11 cellular contexts compared by ENCODE assay signal in the genomic region with DNA sequence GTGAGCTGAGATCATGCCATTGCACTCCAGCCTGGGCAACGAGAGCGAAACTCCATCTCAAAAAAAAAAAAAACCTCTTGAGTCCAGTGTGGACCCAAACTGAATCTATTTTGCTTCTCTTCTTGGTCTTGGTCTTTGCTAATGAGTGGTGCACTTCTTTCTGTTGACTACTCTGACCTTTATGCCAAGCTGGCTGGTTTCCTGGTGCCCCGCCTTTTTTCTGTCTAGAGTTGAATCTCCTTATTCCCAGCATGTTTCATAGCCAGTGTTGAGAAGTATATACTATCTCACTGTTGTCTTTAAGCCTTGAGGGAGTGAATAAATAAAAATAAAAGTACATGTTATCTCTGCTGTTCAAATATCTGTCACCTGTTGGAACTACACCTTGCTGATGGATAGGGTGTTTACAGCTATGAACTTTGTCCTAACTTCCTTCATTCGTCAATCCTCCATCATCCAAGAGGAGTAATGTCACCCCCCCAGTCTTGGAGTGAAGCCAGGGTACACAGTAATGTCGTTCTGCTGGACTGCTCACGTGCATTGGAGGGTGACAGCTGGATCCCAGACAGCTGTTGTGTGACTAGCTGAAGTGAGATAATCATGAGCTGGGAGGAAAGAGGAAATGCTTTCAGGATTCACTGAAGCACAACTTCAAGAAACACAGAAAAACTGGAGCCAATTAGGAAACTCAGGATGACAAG.
DNase-seq lines count a peak whose midpoint lies in the region; ATAC-seq, FAIRE-seq and TF ChIP-seq lines count a peak whose summit lies in the region.
"Had no signal": no experiment of that assay in that cellular context is flagged by ENCODE, and none has a peak within 500 bp of the region (broad histone marks: within the 10 kb centered on the region; RNA-seq: fewer than 3 reads in every experiment).

No MANE protein-coding gene starts in this region.

- H2AFZ ChIP-seq in ACC112 (ENCODE audit: low read length, unreplicated experiment), result peak overlapping the region; percentile 97

- no peaks in the 10 kb centered on the region for H3K4me1 Mint-ChIP-seq in activated naive CD4-positive, alpha-beta T cell treated with anti-CD3 and anti-CD28 coated beads, Interleukin-2, amount 10 ng/mL, durations not matched to agents 7 days and 5 days

- no peak overlapping the region for H3K27ac Mint-ChIP-seq in activated naive CD4-positive, alpha-beta T cell treated with anti-CD3 and anti-CD28 coated beads, Interleukin-2, amount 10 ng/mL, durations not matched to agents 7 days and 5 days
- H3K27ac Mint-ChIP-seq: CD4-positive, alpha-beta T cell; T-helper 17 cell had no signal

- no peaks in the 10 kb centered on the region for H3K36me3 ChIP-seq in ACC112 (ENCODE audit: insufficient read depth, low read length)
- no peaks in the 10 kb centered on the region for H3K36me3 ChIP-seq in HEK293 (ENCODE audit: control insufficient read depth in 2 of 2, insufficient read depth in 1 of 2, low read length in 2 of 2)

- POLR2A ChIA-PET in HEK293 (lab: Yijun Ruan, JAX), result no interaction called here

- no peaks in the 10 kb centered on the region for H3K9me3 Mint-ChIP-seq in activated naive CD4-positive, alpha-beta T cell treated with anti-CD3 and anti-CD28 coated beads, Interleukin-2, amount 10 ng/mL, durations not matched to agents 7 days and 5 days
- H3K9me3 Mint-ChIP-seq: CD4-positive, alpha-beta T cell had no signal

- TF ChIP-seq POLR2A in H54 (IDR thresholded peaks at IDR 0.05; ENCODE audit: low read depth, low read length), result no peak

- peak; percentile 72 for FAIRE-seq in RCC 7860 (lab: Jason Lieb, UNC)
- FAIRE-seq in H54 (lab: Jason Lieb, UNC), result no peak

- H3K4me1 ChIP-seq in ACC112 (ENCODE audit: control insufficient read depth, insufficient read depth, low read length, unreplicated experiment) (peaks cover 14% of the 10 kb centered on the region), HEK293 (ENCODE audit: control insufficient read depth, insufficient read depth, low read length) (no peaks in the 10 kb centered on the region)

- intact Hi-C loops in left ventricle myocardium superior (cut with micrococcal nuclease), result no loop called here

- peak; percentile 72 for DNase-seq in RCC 7860 (ENCODE audit: low spot score)
- DNase-seq in left ventricle myocardium superior, result peak; percentile 26
- no peak for DNase-seq in H54 (ENCODE audit: insufficient read length, low spot score)
- DNase-seq in activated naive CD4-positive, alpha-beta T cell treated with anti-CD3 and anti-CD28 coated beads, Interleukin-2, amount 10 ng/mL, durations not matched to agents 7 days and 5 days, result no peak
- no peak for DNase-seq in CD1c-positive myeloid dendritic cell (ENCODE audit: extremely low spot score)
- DNase-seq: CD4-positive, alpha-beta T cell; effector memory CD4-positive, alpha-beta T cell; T-helper 17 cell had no signal

- no peaks in the 10 kb centered on the region for H3K36me3 Mint-ChIP-seq in activated naive CD4-positive, alpha-beta T cell treated with anti-CD3 and anti-CD28 coated beads, Interleukin-2, amount 10 ng/mL, durations not matched to agents 7 days and 5 days

- TF ChIP-seq CTCF in HEK293 (tag by site-specific recombination; IDR thresholded peaks at IDR 0.05), result no peak

- H3K27ac ChIP-seq in ACC112 (ENCODE audit: low read depth, low read length), result peak overlapping the region; percentile 75
- no peak overlapping the region for H3K27ac ChIP-seq in HEK293 (ENCODE audit: extremely low read depth, low read depth, low read length)

- ATAC-seq in left ventricle myocardium superior (peak; percentile 78), HG03139 (IDR thresholded peaks at IDR 0.05; ENCODE audit: unreplicated experiment) (no peak)
- ATAC-seq: T-helper 17 cell had no signal

- no peaks in the 10 kb centered on the region for H3K79me2 ChIP-seq in ACC112 (ENCODE audit: control insufficient read depth, insufficient read depth, low read length, unreplicated experiment)

- no peaks in the 10 kb centered on the region for H3K27me3 ChIP-seq in ACC112 (ENCODE audit: insufficient read depth, low read length)

- H3K4me3 ChIP-seq in ACC112 (ENCODE audit: low read depth, low read length), result peak overlapping the region; percentile 52; the same call in 1 of the 2 replicates
- no peak overlapping the region for H3K4me3 ChIP-seq in HEK293 (ENCODE audit: low read depth, low read length)

- H3K9me3 ChIP-seq in HEK293 (ENCODE audit: control insufficient read depth, insufficient read depth, low read depth, low read length), result no peaks in the 10 kb centered on the region

- H3K4me3 Mint-ChIP-seq in activated naive CD4-positive, alpha-beta T cell treated with anti-CD3 and anti-CD28 coated beads, Interleukin-2, amount 10 ng/mL, durations not matched to agents 7 days and 5 days, result no peak overlapping the region
- H3K4me3 Mint-ChIP-seq: CD4-positive, alpha-beta T cell; T-helper 17 cell had no signal

- H3K27me3 Mint-ChIP-seq in activated naive CD4-positive, alpha-beta T cell treated with anti-CD3 and anti-CD28 coated beads, Interleukin-2, amount 10 ng/mL, durations not matched to agents 7 days and 5 days, result peaks cover 3% of the 10 kb centered on the region

- CTCF ChIA-PET in HEK293 (lab: Yijun Ruan, JAX), result no interaction called here
- CTCF ChIA-PET in activated naive CD4-positive, alpha-beta T cell treated with anti-CD3 and anti-CD28 coated beads, Interleukin-2, amount 10 ng/mL, durations not matched to agents 7 days and 5 days (lab: Charles Lee), result no interaction called here

TF ChIP-seq in HEK293, 187 proteins besides CTCF, POLR2A, EP300 and RAD21:
- TF ChIP-seq ZSCAN23 (tag by site-specific recombination; IDR thresholded peaks at IDR 0.05) (no peak), GLIS1 (tag by site-specific recombination; IDR thresholded peaks at IDR 0.05) (peak; percentile 79)
TF ChIP-seq in HEK293: peak in this region for 1.

Comparison
In these comparisons a context has a peak if more than half of its experiments do, and no peak if none do; other contexts are left out.
1. DNase-seq: peak in RCC 7860 (single experiment) and left ventricle myocardium superior (single experiment); none in H54 (single experiment), activated naive CD4-positive, alpha-beta T cell treated with anti-CD3 and anti-CD28 coated beads, Interleukin-2, amount 10 ng/mL, durations not matched to agents 7 days and 5 days (single experiment) and CD1c-positive myeloid dendritic cell (single experiment).